Comparison of ENCODE assay signal across 8 cellular contexts in the genomic region with DNA sequence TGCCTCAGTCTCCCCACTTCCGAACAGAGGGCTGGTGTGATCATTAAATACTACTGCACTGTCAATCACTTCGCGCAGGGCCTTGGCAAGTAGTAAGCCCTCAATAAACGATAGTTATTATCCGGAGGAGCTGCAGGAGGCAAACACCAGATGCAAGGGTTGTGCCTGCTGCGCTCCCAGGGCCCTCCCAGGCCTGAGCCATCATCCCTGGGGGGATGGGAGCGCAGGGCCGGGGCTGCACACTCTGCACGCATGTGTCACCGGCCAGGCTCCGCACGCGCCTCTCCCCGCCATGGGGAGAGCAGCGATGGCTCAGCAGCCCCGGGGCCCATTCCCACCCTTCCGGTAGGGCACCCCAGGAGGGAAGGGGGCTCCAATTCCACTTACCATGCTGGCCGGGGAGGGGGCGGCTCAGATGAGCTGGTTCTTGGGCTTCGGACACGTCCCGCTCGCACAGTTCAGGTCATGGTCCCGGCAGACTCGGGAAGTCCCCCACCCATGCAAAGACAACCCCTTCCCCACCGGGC. TPM values are rescaled to one million over a fixed set of nuclear protein-coding genes. Genes with fewer than 3 reads are reported as not detected.
DNase-seq lines count a peak whose midpoint lies in the region; ATAC-seq and TF ChIP-seq lines count a peak whose summit lies in the region.

No MANE protein-coding gene starts in this region.

- peaks cover 0 to 5% of the 10 kb centered on the region in 2 donors for H3K36me3 ChIP-seq in thyroid gland

- DNase-seq in ACHN (peak; percentile 82), HT-29 (ENCODE audit: low spot score) (peak; percentile 58), germinal center (ENCODE audit: low spot score) (peak; percentile 62), occipital lobe (lab: John Stamatoyannopoulos, UW) (peak; percentile 31), thyroid gland (peak; percentile 74 to 78)

- 1 to 7% methylated on average over 11 to 14 of the region's 26 CpGs for WGBS in thyroid gland, 2 donors

- H3K27me3 ChIP-seq in thyroid gland: no peaks in the 10 kb centered on the region

- no peak for TF ChIP-seq CTCF in thyroid gland (IDR thresholded peaks at IDR 0.05)

- in situ Hi-C loops in ACHN (cut with HindIII; ENCODE audit: low pct_ligation_motif_present, low pct_unique_long_range_greater_than_20kb, low sequenced_read_pairs): no loop called here

- peak; percentile 55 for ATAC-seq in GM18511 (IDR thresholded peaks at IDR 0.05; ENCODE audit: unreplicated experiment)

- intact Hi-C loops in thyroid gland (cut with DNase I): no loop called here

- peaks cover 34% of the 10 kb centered on the region for H3K4me1 Mint-ChIP-seq in activated naive CD4-positive, alpha-beta T cell treated with anti-CD3 and anti-CD28 coated beads, Interleukin-2, amount 50 U/mL, for 24 hours

- H3K9me3 Mint-ChIP-seq in activated naive CD4-positive, alpha-beta T cell treated with anti-CD3 and anti-CD28 coated beads, Interleukin-2, amount 50 U/mL, for 24 hours: peaks cover 5% of the 10 kb centered on the region

- H3K4me3 ChIP-seq in thyroid gland (replicated peaks in 1 of 3): peak overlapping the region; percentile 34 to 96 (median 68)

- H3K4me3 Mint-ChIP-seq in activated naive CD4-positive, alpha-beta T cell treated with anti-CD3 and anti-CD28 coated beads, Interleukin-2, amount 50 U/mL, for 24 hours: peak overlapping the region; percentile 96

- H3K27ac Mint-ChIP-seq in activated naive CD4-positive, alpha-beta T cell treated with anti-CD3 and anti-CD28 coated beads, Interleukin-2, amount 50 U/mL, for 24 hours: peak overlapping the region; percentile 87

- H3K27ac ChIP-seq in thyroid gland: peak overlapping the region; percentile 39 to 78 (median 72)

- H3K4me1 ChIP-seq in thyroid gland: peaks cover 8 to 13% of the 10 kb centered on the region in 2 donors

- TF ChIP-seq POLR2A in Raji (IDR thresholded peaks at IDR 0.05; ENCODE audit: insufficient read depth, low read depth, low read length): peak; percentile 58
- TF ChIP-seq POLR2A in thyroid gland (IDR thresholded peaks at IDR 0.05): peak in 1 of 2 donors; percentile 14

- no peaks in the 10 kb centered on the region for H3K9me3 ChIP-seq in thyroid gland

- H3K27me3 Mint-ChIP-seq in activated naive CD4-positive, alpha-beta T cell treated with anti-CD3 and anti-CD28 coated beads, Interleukin-2, amount 50 U/mL, for 24 hours: no peaks in the 10 kb centered on the region

- peaks cover 10% of the 10 kb centered on the region for H3K36me3 Mint-ChIP-seq in activated naive CD4-positive, alpha-beta T cell treated with anti-CD3 and anti-CD28 coated beads, Interleukin-2, amount 50 U/mL, for 24 hours

RNA-seq across cellular contexts. Expression of a gene that starts 0.7 kb away (rescaled TPM):
- total RNA-seq in HT-29 (2014; rRNA removed; shearing (Covaris generic)): 178 and 193 TPM in 2 replicates
- total RNA-seq in occipital lobe (66.4 TPM), thyroid gland (100 to 1,000 TPM in 3 of 4 donors, 10 to 100 TPM in 1; 88.2 to 160 (median 118) TPM)

Comparison
In these comparisons a context has a peak if more than half of its experiments do, and no peak if none do; other contexts are left out.
1. Peak in every context shown above with its lines: DNase-seq, ATAC-seq, H3K4me3 ChIP-seq and H3K27ac ChIP-seq.
2. DNase-seq: peak in every context shown above with its lines; median percentile 82 in ACHN; 76 in thyroid gland; 62 in germinal center; 58 in HT-29; 31 in occipital lobe.